23 cellular contexts compared by ENCODE assay signal in genomic region chr10:97015199-97015693, GRCh38.
"Had no signal": no experiment of that assay in that cellular context is flagged by ENCODE, and none has a peak within 500 bp of the region (broad histone marks: within the 10 kb centered on the region; RNA-seq: fewer than 3 reads in every experiment).

No MANE protein-coding gene starts in this region.

- H3K9me3 ChIP-seq: mucosa of descending colon, pancreas, prostate gland, right lobe of liver, spleen, thoracic aorta, transverse colon had no signal

- H3K36me3 Mint-ChIP-seq: naive thymus-derived CD8-positive, alpha-beta T cell; neural progenitor cell; stimulated activated naive B cell treated with anti-CD40 and anti-IgM and Interleukin-4, amounts not matched to agents 10 μg/mL and 1 μg/mL and 100 μg/mL, for 72 hours had no signal

- H3K27me3 ChIP-seq: hepatocyte, neural progenitor cell, pancreas, right lobe of liver, spleen, transverse colon had no signal

- H3K4me3 ChIP-seq: coronary artery, hepatocyte, mucosa of descending colon, neural progenitor cell, pancreas, prostate gland, right lobe of liver, spleen, thoracic aorta, transverse colon had no signal

- H3K9me3 Mint-ChIP-seq: endodermal cell; neural progenitor cell; stimulated activated naive B cell treated with anti-CD40 and anti-IgM and Interleukin-4, amounts not matched to agents 10 μg/mL and 1 μg/mL and 100 μg/mL, for 72 hours; stimulated activated naive CD8-positive, alpha-beta T cell treated with anti-CD3 and anti-CD28 coated beads, Interleukin-15, amount 100 ng/mL, for 72 hours had no signal

- H3K4me3 Mint-ChIP-seq: endodermal cell; naive thymus-derived CD8-positive, alpha-beta T cell; neural progenitor cell; stimulated activated naive B cell treated with anti-CD40 and anti-IgM and Interleukin-4, amounts not matched to agents 10 μg/mL and 1 μg/mL and 100 μg/mL, for 72 hours; stimulated activated naive CD8-positive, alpha-beta T cell treated with anti-CD3 and anti-CD28 coated beads, Interleukin-15, amount 100 ng/mL, for 72 hours had no signal

- H3K27ac ChIP-seq: coronary artery, hepatocyte, neural progenitor cell, pancreas, prostate gland, right lobe of liver, spleen, thoracic aorta, transverse colon had no signal

- H3K27ac Mint-ChIP-seq: endodermal cell; neural progenitor cell; stimulated activated naive B cell treated with anti-CD40 and anti-IgM and Interleukin-4, amounts not matched to agents 10 μg/mL and 1 μg/mL and 100 μg/mL, for 72 hours had no signal

- H3K36me3 ChIP-seq: neural progenitor cell, pancreas, prostate gland, right lobe of liver, spleen, thoracic aorta, transverse colon had no signal

- ATAC-seq: left colon; mucosa of descending colon; naive thymus-derived CD8-positive, alpha-beta T cell; pancreas; right lobe of liver; stimulated activated naive B cell treated with anti-CD40 and anti-IgM and Interleukin-4, amounts not matched to agents 10 μg/mL and 1 μg/mL and 100 μg/mL, for 72 hours; stimulated activated naive CD8-positive, alpha-beta T cell treated with anti-CD3 and anti-CD28 coated beads, Interleukin-15, amount 100 ng/mL, for 72 hours had no signal

- H3K27me3 Mint-ChIP-seq: naive thymus-derived CD8-positive, alpha-beta T cell; stimulated activated naive B cell treated with anti-CD40 and anti-IgM and Interleukin-4, amounts not matched to agents 10 μg/mL and 1 μg/mL and 100 μg/mL, for 72 hours; stimulated activated naive CD8-positive, alpha-beta T cell treated with anti-CD3 and anti-CD28 coated beads, Interleukin-15, amount 100 ng/mL, for 72 hours had no signal

- H3K4me1 ChIP-seq: prostate gland, right lobe of liver had no signal

- DNase-seq: effector CD4-positive, alpha-beta T cell; endodermal cell; foreskin melanocyte; kidney; left colon; mucosa of descending colon; naive thymus-derived CD8-positive, alpha-beta T cell; nucleus accumbens; pancreas; retina; right lobe of liver; spleen; stimulated activated CD4-positive, alpha-beta T cell treated with anti-CD3 and anti-CD28 coated beads, Interleukin-15, amount 100 ng/mL, for 24 hours; stimulated activated CD4-positive, alpha-beta T cell treated with anti-CD3 and anti-CD28 coated beads, Interleukin-1b, Interleukin-23, amount 100 ng/mL, for 48 hours; stimulated activated CD4-positive, alpha-beta T cell treated with anti-CD3 and anti-CD28 coated beads, Interleukin-4, amount 100 ng/mL, for 4 hours; stimulated activated naive B cell treated with anti-CD40 and anti-IgM and Interleukin-4, amounts not matched to agents 10 μg/mL and 1 μg/mL and 100 μg/mL, for 72 hours; stimulated activated naive CD8-positive, alpha-beta T cell treated with anti-CD3 and anti-CD28 coated beads, Interleukin-15, amount 100 ng/mL, for 72 hours; transverse colon had no signal
